In genomic region chr1:27301582-27302199, GRCh38 we compare ENCODE assay signal across 22 cellular contexts. TPM values are rescaled to one million over a fixed set of nuclear protein-coding genes. Genes with fewer than 3 reads are reported as not detected.
DNase-seq lines count a peak whose midpoint lies in the region; ATAC-seq and TF ChIP-seq lines count a peak whose summit lies in the region.
"Had no signal": no experiment of that assay in that cellular context is flagged by ENCODE, and none has a peak within 500 bp of the region (broad histone marks: within the 10 kb centered on the region; RNA-seq: fewer than 3 reads in every experiment).

No MANE protein-coding gene starts in this region.

- intact Hi-C loops in Right ventricle myocardium inferior (cut with DNase I) (loop anchor here (1.0 to 5.0 kb wide), 2 partner anchors 94 to 361 kb away; no protein-coding TSS in a partner anchor), Right ventricle myocardium superior (cut with DNase I) (loop anchor here (2.0 kb wide), 1 partner anchor 93 kb away; no protein-coding TSS in a partner anchor), upper lobe of right lung (cut with DNase I) (loop anchor here (2.0 to 5.0 kb wide), 2 partner anchors 91 to 306 kb away; partner anchors contain the start of gene GPR3)

- peak overlapping the region; percentile 93 for H3K27ac Mint-ChIP-seq in glutamatergic neuron (ENCODE audit: unreplicated experiment)
- H3K27ac Mint-ChIP-seq in T-cell, result no peak overlapping the region
- H3K27ac Mint-ChIP-seq: activated CD4-positive, alpha-beta T cell treated with anti-CD3 and anti-CD28 coated beads for 36 hours; IgD-negative memory B cell; T-helper 1 cell treated with Interleukin-12 subunit alpha and Interleukin-12 subunit beta and Interleukin-4 antibody, amounts not matched to agents 30 μg/mL and 1 μg/mL, for 36 hours had no signal

- H3K4me1 ChIP-seq in upper lobe of right lung, result peaks cover 21% of the 10 kb centered on the region

- H3K9me3 Mint-ChIP-seq in glutamatergic neuron (ENCODE audit: unreplicated experiment), result peaks cover 9% of the 10 kb centered on the region
- H3K9me3 Mint-ChIP-seq in T-cell, result no peaks in the 10 kb centered on the region
- H3K9me3 Mint-ChIP-seq: CD8-positive, alpha-beta memory T cell; IgD-negative memory B cell; mesothelial cell of epicardium; stimulated activated naive B cell treated with anti-CD40 and anti-IgM and Interleukin-4, amounts not matched to agents 10 μg/mL and 1 μg/mL and 100 μg/mL, for 72 hours; T-helper 1 cell treated with Interleukin-12 subunit alpha and Interleukin-12 subunit beta and Interleukin-4 antibody, amounts not matched to agents 30 μg/mL and 1 μg/mL, for 36 hours had no signal

- H3K4me3 ChIP-seq in upper lobe of right lung, result no peak overlapping the region
- H3K4me3 ChIP-seq: heart right ventricle, ovary, uterus had no signal

- H3K27me3 ChIP-seq in upper lobe of right lung, result no peaks in the 10 kb centered on the region
- H3K27me3 ChIP-seq: heart right ventricle, ovary, uterus had no signal

- POLR2A ChIA-PET in T-cell (lab: Charles Lee), result interaction anchor here in 1 of 2 donors (0.5 to 0.7 kb wide), 2 partner anchors 85 to 211 kb away, joined by 8 read pairs; no protein-coding TSS in a partner anchor

- TF ChIP-seq CTCF in glutamatergic neuron (IDR thresholded peaks at IDR 0.05; ENCODE audit: partially characterized antibody, unreplicated experiment) (no peak), upper lobe of right lung (IDR thresholded peaks at IDR 0.05) (no peak)

- DNase-seq in Right ventricle myocardium inferior (ENCODE audit: missing footprints) (peak; percentile 64), Right ventricle myocardium superior (no peak), NCI-H345 (lab: John Stamatoyannopoulos, UW) (peak; percentile 96), glutamatergic neuron (no peak), upper lobe of right lung (no peak), T-cell (no peak), NAMALWA (ENCODE audit: low spot score) (no peak), amniotic stem cell (lab: John Stamatoyannopoulos, UW) (no peak)
- DNase-seq: activated CD4-positive, alpha-beta T cell treated with anti-CD3 and anti-CD28 coated beads for 36 hours; activated CD8-positive, alpha-beta memory T cell treated with anti-CD3 and anti-CD28 coated beads, Interleukin-2, amount 50 U/mL, for 48 hours; activated naive CD4-positive, alpha-beta T cell treated with Interleukin-2 at 50 U/mL for 16 hours; CD8-positive, alpha-beta memory T cell; heart right ventricle; kidney; ovary; RPMI8226; small intestine; stimulated activated naive B cell treated with anti-CD40 and anti-IgM and Interleukin-4, amounts not matched to agents 10 μg/mL and 1 μg/mL and 100 μg/mL, for 72 hours; uterus had no signal

- CTCF ChIA-PET in T-cell (lab: Charles Lee), result interaction anchor here (0.5 to 7.8 kb wide), 21 partner anchors 13 to 394 kb away, joined by 3 to 44 read pairs (median 4); partner anchors contain the start of gene CD164L2 (in 1 of the 2)

- H3K36me3 Mint-ChIP-seq in glutamatergic neuron (ENCODE audit: unreplicated experiment) (no peaks in the 10 kb centered on the region), T-cell (peaks cover 36% of the 10 kb centered on the region)

- H3K4me3 Mint-ChIP-seq in glutamatergic neuron (ENCODE audit: unreplicated experiment), result no peak overlapping the region
- no peak overlapping the region for H3K4me3 Mint-ChIP-seq in T-cell
- H3K4me3 Mint-ChIP-seq: activated CD4-positive, alpha-beta T cell treated with anti-CD3 and anti-CD28 coated beads for 36 hours; CD8-positive, alpha-beta memory T cell; IgD-negative memory B cell; mesothelial cell of epicardium; stimulated activated naive B cell treated with anti-CD40 and anti-IgM and Interleukin-4, amounts not matched to agents 10 μg/mL and 1 μg/mL and 100 μg/mL, for 72 hours; T-helper 1 cell treated with Interleukin-12 subunit alpha and Interleukin-12 subunit beta and Interleukin-4 antibody, amounts not matched to agents 30 μg/mL and 1 μg/mL, for 36 hours had no signal

- H3K36me3 ChIP-seq in upper lobe of right lung, result peaks cover 46% of the 10 kb centered on the region
- H3K36me3 ChIP-seq: ovary, uterus had no signal

- H3K9me3 ChIP-seq in upper lobe of right lung, result no peaks in the 10 kb centered on the region
- H3K9me3 ChIP-seq: heart right ventricle, ovary, uterus had no signal

- ATAC-seq in Right ventricle myocardium inferior (no peak), Right ventricle myocardium superior (ENCODE audit: poor library complexity) (no peak), upper lobe of right lung (no peak), T-cell (replicated peaks in 1 of 4) (no peak)

- H3K27me3 Mint-ChIP-seq in glutamatergic neuron (ENCODE audit: unreplicated experiment) (peaks cover 9% of the 10 kb centered on the region), T-cell (no peaks in the 10 kb centered on the region)
- H3K27me3 Mint-ChIP-seq: activated CD4-positive, alpha-beta T cell treated with anti-CD3 and anti-CD28 coated beads for 36 hours; CD8-positive, alpha-beta memory T cell; IgD-negative memory B cell; stimulated activated naive B cell treated with anti-CD40 and anti-IgM and Interleukin-4, amounts not matched to agents 10 μg/mL and 1 μg/mL and 100 μg/mL, for 72 hours had no signal

- peak overlapping the region; percentile 15 for H3K27ac ChIP-seq in upper lobe of right lung

- peaks cover 39% of the 10 kb centered on the region for H3K4me1 Mint-ChIP-seq in glutamatergic neuron (ENCODE audit: low read depth, unreplicated experiment)
- peaks cover 0 to 5% (median 2%) of the 10 kb centered on the region in 3 donors for H3K4me1 Mint-ChIP-seq in T-cell
- H3K4me1 Mint-ChIP-seq: activated CD4-positive, alpha-beta T cell treated with anti-CD3 and anti-CD28 coated beads for 36 hours had no signal

RNA-seq across cellular contexts. Expression of gene TMEM222, which starts 20.3 kb away (rescaled TPM):
- total RNA-seq in Right ventricle myocardium inferior (17.9 TPM), Right ventricle myocardium superior (18.6 TPM), glutamatergic neuron (ENCODE audit: unreplicated experiment) (50.0 TPM), upper lobe of right lung (36.7 TPM), T-cell (10 to 100 TPM; 25.2 to 48.8 (median 43.7) TPM)

RNA-seq across cellular contexts. Expression of gene SYTL1, which starts 40.1 kb away (rescaled TPM):
- total RNA-seq in Right ventricle myocardium inferior, result 0.78 TPM
- 0.43 TPM for total RNA-seq in Right ventricle myocardium superior
- total RNA-seq in glutamatergic neuron (ENCODE audit: unreplicated experiment), result 3.2 TPM
- 30.6 TPM for total RNA-seq in upper lobe of right lung
- total RNA-seq in T-cell, result 100 to 1,000 TPM; 169 to 240 (median 199) TPM

Comparison
In these comparisons a context has a peak if more than half of its experiments do, and no peak if none do; other contexts are left out.
1. DNase-seq: peak in Right ventricle myocardium inferior (single experiment) and NCI-H345 (single experiment); none in Right ventricle myocardium superior (single experiment), glutamatergic neuron (single experiment), upper lobe of right lung (single experiment), T-cell (0 of 34), NAMALWA (single experiment) and amniotic stem cell (single experiment).